In genomic region chr12:71152838-71153237, GRCh38 we compare ENCODE assay signal across 17 cellular contexts.
"Had no signal": no experiment of that assay in that cellular context is flagged by ENCODE, and none has a peak within 500 bp of the region (broad histone marks: within the 10 kb centered on the region; RNA-seq: fewer than 3 reads in every experiment).

No MANE protein-coding gene starts in this region.

- H3K4me3 ChIP-seq: coronary artery, left ventricle myocardium inferior, neural progenitor cell, ovary, sigmoid colon had no signal

- H3K9me3 ChIP-seq: ovary, sigmoid colon had no signal

- DNase-seq: activated CD4-positive, alpha-beta T cell treated with anti-CD3 and anti-CD28 coated beads for 4 hours; activated CD8-positive, alpha-beta memory T cell treated with anti-CD3 and anti-CD28 coated beads, Interleukin-2, amount 50 U/mL, for 4 hours; activated CD8-positive, alpha-beta T cell treated with anti-CD3 and anti-CD28 coated beads for 36 hours; activated naive CD8-positive, alpha-beta T cell treated with anti-CD3 and anti-CD28 coated beads, Interleukin-2, amount 10 ng/mL, durations not matched to agents 7 days and 5 days; activated T-cell treated with anti-CD3 and anti-CD28 coated beads, Interleukin-2, amount 50 U/mL, for 72 hours; anterior cingulate cortex; effector memory CD4-positive, alpha-beta T cell; foreskin melanocyte; islet precursor cell; left ventricle myocardium inferior; ovary; sigmoid colon; stimulated activated CD4-positive, alpha-beta T cell treated with anti-CD3 and anti-CD28 coated beads, Interleukin-12 subunit alpha, Interleukin-12 subunit beta, amount 100 ng/mL, for 4 hours; stimulated activated naive CD4-positive, alpha-beta T cell; T-helper 1 cell had no signal

- H3K27me3 ChIP-seq: neural progenitor cell, ovary, sigmoid colon had no signal

- H3K4me1 ChIP-seq: left ventricle myocardium inferior, sigmoid colon had no signal

- H3K27ac ChIP-seq: coronary artery, left ventricle myocardium inferior, neural progenitor cell, ovary, sigmoid colon had no signal

- H3K36me3 ChIP-seq: left ventricle myocardium inferior, neural progenitor cell, ovary, sigmoid colon had no signal
